ENCODE assay signal across 1 cellular context in the genomic region with DNA sequence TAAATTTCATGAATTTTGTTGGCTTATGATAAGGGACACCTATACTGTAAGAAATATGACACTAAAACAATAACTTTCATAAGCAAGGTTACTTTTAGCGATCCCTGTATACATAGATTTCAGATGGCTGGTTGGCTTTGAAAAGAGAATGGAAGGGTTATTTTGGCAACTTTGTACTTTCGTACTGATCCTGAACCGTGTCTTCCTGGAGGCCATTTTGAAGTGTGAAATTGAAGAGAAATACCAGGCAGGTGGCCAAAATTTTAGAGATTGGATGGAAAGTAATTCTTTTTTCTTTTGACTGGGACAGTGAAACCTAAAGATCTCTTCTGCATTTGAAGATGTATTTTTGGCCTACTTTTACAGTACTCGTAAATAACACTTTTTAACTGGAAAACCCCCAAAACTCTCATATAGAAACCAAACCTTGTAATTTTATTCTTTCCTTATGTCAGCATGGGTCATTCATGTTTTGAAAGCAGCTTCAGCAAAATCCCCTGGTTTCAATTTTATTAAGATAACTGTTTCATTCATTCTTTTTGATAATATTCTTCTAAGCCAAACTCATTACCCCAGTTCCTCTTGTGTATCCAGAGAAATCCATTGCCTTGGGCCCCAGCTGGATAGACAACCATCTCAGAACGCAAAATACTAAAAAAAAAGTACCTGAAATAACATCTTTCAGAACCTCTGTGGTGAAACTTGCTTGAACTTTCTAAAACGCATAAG.
TF ChIP-seq lines count a peak whose summit lies in the region.

No MANE protein-coding gene starts in this region.

TF ChIP-seq in GM12878, 131 proteins besides CTCF, POLR2A, EP300 and RAD21 (continues in another document):
- TF ChIP-seq LARP7 (IDR thresholded peaks at IDR 0.05) (no peak), ZZZ3 (IDR thresholded peaks at IDR 0.05; ENCODE audit: control insufficient read depth, insufficient read length, low read depth) (no peak), MTA2 (IDR thresholded peaks at IDR 0.05; ENCODE audit: low read depth) (peak; percentile 98), IKZF1 (conservative IDR thresholded peaks at IDR 0.05) (peak; percentile 88), MTA3 (IDR thresholded peaks at IDR 0.05; ENCODE audit: borderline replicate concordance, low read length) (peak; percentile 95), TCF3 (IDR thresholded peaks at IDR 0.05; ENCODE audit: borderline replicate concordance, insufficient read depth, low read depth, low read length) (peak; percentile 66; the same call in 1 of the 2 replicates), RFX5 (IDR thresholded peaks at IDR 0.05; ENCODE audit: low read depth, low read length) (no peak), MXI1 (IDR thresholded peaks at IDR 0.05; ENCODE audit: low read depth, low read length) (no peak), PAX5 (IDR thresholded peaks at IDR 0.05; ENCODE audit: borderline replicate concordance, low read depth, low read length) (peak; percentile 45; the same call in 1 of the 2 replicates), CREB1 (IDR thresholded peaks at IDR 0.05; ENCODE audit: low read depth) (peak; percentile 74; the same call in 1 of the 2 replicates), CHD1 (IDR thresholded peaks at IDR 0.05; ENCODE audit: low read depth, low read length) (no peak), TBL1XR1 (IDR thresholded peaks at IDR 0.05; ENCODE audit: low read depth, low read length) (no peak; the same call in 1 of the 2 replicates), PML (IDR thresholded peaks at IDR 0.05; ENCODE audit: low read length) (peak; percentile 81), POU2F2 (IDR thresholded peaks at IDR 0.05; ENCODE audit: borderline replicate concordance, low read depth, low read length) (no peak), SREBF1 (IDR thresholded peaks at IDR 0.05; ENCODE audit: low read length) (peak; percentile 66), NFYA (IDR thresholded peaks at IDR 0.05; ENCODE audit: borderline replicate concordance, low read depth, low read length) (no peak), NRF1 (conservative IDR thresholded peaks at IDR 0.05; ENCODE audit: low read depth, low read length) (no peak), JUNB (IDR thresholded peaks at IDR 0.05) (peak; percentile 99), BHLHE40 (IDR thresholded peaks at IDR 0.05; ENCODE audit: borderline replicate concordance in 1 of 2, low read depth in 2 of 2, low read length in 1 of 2) (peak; percentile 49 to 64; a peak in 2 of 4 replicates), SMARCA5 (IDR thresholded peaks at IDR 0.05) (no peak), ZNF274 (IDR thresholded peaks at IDR 0.05; ENCODE audit: insufficient read depth, insufficient read length) (no peak), SIN3A (IDR thresholded peaks at IDR 0.05; ENCODE audit: low read depth, low read length) (no peak), ZNF217 (IDR thresholded peaks at IDR 0.05) (peak; percentile 98), CBX5 (IDR thresholded peaks at IDR 0.05; ENCODE audit: low read depth) (peak; percentile 83; the same call in 1 of the 2 replicates), SREBF2 (IDR thresholded peaks at IDR 0.05; ENCODE audit: low read length) (no peak), SMAD5 (IDR thresholded peaks at IDR 0.05; ENCODE audit: low read depth) (no peak), GATAD2B (conservative IDR thresholded peaks at IDR 0.05; ENCODE audit: low read depth) (peak; percentile 33; the same call in 1 of the 2 replicates), TARDBP (IDR thresholded peaks at IDR 0.05; ENCODE audit: borderline replicate concordance) (no peak), MYB (IDR thresholded peaks at IDR 0.05; ENCODE audit: borderline replicate concordance, low read depth, low read length) (peak; percentile 68; the same call in 1 of the 2 replicates)
- TF ChIP-seq, protein P1, sequence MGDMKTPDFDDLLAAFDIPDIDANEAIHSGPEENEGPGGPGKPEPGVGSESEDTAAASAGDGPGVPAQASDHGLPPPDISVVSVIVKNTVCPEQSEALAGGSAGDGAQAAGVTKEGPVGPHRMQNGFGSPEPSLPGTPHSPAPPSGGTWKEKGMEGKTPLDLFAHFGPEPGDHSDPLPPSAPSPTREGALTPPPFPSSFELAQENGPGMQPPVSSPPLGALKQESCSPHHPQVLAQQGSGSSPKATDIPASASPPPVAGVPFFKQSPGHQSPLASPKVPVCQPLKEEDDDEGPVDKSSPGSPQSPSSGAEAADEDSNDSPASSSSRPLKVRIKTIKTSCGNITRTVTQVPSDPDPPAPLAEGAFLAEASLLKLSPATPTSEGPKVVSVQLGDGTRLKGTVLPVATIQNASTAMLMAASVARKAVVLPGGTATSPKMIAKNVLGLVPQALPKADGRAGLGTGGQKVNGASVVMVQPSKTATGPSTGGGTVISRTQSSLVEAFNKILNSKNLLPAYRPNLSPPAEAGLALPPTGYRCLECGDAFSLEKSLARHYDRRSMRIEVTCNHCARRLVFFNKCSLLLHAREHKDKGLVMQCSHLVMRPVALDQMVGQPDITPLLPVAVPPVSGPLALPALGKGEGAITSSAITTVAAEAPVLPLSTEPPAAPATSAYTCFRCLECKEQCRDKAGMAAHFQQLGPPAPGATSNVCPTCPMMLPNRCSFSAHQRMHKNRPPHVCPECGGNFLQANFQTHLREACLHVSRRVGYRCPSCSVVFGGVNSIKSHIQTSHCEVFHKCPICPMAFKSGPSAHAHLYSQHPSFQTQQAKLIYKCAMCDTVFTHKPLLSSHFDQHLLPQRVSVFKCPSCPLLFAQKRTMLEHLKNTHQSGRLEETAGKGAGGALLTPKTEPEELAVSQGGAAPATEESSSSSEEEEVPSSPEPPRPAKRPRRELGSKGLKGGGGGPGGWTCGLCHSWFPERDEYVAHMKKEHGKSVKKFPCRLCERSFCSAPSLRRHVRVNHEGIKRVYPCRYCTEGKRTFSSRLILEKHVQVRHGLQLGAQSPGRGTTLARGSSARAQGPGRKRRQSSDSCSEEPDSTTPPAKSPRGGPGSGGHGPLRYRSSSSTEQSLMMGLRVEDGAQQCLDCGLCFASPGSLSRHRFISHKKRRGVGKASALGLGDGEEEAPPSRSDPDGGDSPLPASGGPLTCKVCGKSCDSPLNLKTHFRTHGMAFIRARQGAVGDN (IDR thresholded peaks at IDR 0.05), result no peak
- TF ChIP-seq, protein P2, sequence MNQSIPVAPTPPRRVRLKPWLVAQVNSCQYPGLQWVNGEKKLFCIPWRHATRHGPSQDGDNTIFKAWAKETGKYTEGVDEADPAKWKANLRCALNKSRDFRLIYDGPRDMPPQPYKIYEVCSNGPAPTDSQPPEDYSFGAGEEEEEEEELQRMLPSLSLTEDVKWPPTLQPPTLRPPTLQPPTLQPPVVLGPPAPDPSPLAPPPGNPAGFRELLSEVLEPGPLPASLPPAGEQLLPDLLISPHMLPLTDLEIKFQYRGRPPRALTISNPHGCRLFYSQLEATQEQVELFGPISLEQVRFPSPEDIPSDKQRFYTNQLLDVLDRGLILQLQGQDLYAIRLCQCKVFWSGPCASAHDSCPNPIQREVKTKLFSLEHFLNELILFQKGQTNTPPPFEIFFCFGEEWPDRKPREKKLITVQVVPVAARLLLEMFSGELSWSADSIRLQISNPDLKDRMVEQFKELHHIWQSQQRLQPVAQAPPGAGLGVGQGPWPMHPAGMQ (IDR thresholded peaks at IDR 0.05; ENCODE audit: borderline replicate concordance), result no peak
- TF ChIP-seq, protein P3, sequence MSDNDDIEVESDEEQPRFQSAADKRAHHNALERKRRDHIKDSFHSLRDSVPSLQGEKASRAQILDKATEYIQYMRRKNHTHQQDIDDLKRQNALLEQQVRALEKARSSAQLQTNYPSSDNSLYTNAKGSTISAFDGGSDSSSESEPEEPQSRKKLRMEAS (IDR thresholded peaks at IDR 0.05; ENCODE audit: low read depth, low read length), result no peak
- TF ChIP-seq, protein P4, sequence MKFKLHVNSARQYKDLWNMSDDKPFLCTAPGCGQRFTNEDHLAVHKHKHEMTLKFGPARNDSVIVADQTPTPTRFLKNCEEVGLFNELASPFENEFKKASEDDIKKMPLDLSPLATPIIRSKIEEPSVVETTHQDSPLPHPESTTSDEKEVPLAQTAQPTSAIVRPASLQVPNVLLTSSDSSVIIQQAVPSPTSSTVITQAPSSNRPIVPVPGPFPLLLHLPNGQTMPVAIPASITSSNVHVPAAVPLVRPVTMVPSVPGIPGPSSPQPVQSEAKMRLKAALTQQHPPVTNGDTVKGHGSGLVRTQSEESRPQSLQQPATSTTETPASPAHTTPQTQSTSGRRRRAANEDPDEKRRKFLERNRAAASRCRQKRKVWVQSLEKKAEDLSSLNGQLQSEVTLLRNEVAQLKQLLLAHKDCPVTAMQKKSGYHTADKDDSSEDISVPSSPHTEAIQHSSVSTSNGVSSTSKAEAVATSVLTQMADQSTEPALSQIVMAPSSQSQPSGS (IDR thresholded peaks at IDR 0.05; ENCODE audit: low read length), result peak; percentile 97
- TF ChIP-seq, protein P5, sequence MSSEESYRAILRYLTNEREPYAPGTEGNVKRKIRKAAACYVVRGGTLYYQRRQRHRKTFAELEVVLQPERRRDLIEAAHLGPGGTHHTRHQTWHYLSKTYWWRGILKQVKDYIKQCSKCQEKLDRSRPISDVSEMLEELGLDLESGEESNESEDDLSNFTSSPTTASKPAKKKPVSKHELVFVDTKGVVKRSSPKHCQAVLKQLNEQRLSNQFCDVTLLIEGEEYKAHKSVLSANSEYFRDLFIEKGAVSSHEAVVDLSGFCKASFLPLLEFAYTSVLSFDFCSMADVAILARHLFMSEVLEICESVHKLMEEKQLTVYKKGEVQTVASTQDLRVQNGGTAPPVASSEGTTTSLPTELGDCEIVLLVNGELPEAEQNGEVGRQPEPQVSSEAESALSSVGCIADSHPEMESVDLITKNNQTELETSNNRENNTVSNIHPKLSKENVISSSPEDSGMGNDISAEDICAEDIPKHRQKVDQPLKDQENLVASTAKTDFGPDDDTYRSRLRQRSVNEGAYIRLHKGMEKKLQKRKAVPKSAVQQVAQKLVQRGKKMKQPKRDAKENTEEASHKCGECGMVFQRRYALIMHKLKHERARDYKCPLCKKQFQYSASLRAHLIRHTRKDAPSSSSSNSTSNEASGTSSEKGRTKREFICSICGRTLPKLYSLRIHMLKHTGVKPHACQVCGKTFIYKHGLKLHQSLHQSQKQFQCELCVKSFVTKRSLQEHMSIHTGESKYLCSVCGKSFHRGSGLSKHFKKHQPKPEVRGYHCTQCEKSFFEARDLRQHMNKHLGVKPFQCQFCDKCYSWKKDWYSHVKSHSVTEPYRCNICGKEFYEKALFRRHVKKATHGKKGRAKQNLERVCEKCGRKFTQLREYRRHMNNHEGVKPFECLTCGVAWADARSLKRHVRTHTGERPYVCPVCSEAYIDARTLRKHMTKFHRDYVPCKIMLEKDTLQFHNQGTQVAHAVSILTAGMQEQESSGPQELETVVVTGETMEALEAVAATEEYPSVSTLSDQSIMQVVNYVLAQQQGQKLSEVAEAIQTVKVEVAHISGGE (CRISPR knock-in tag; IDR thresholded peaks at IDR 0.05), result no peak
- TF ChIP-seq, protein P6, sequence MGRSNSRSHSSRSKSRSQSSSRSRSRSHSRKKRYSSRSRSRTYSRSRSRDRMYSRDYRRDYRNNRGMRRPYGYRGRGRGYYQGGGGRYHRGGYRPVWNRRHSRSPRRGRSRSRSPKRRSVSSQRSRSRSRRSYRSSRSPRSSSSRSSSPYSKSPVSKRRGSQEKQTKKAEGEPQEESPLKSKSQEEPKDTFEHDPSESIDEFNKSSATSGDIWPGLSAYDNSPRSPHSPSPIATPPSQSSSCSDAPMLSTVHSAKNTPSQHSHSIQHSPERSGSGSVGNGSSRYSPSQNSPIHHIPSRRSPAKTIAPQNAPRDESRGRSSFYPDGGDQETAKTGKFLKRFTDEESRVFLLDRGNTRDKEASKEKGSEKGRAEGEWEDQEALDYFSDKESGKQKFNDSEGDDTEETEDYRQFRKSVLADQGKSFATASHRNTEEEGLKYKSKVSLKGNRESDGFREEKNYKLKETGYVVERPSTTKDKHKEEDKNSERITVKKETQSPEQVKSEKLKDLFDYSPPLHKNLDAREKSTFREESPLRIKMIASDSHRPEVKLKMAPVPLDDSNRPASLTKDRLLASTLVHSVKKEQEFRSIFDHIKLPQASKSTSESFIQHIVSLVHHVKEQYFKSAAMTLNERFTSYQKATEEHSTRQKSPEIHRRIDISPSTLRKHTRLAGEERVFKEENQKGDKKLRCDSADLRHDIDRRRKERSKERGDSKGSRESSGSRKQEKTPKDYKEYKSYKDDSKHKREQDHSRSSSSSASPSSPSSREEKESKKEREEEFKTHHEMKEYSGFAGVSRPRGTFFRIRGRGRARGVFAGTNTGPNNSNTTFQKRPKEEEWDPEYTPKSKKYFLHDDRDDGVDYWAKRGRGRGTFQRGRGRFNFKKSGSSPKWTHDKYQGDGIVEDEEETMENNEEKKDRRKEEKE (IDR thresholded peaks at IDR 0.05), result no peak
- TF ChIP-seq, protein P7, sequence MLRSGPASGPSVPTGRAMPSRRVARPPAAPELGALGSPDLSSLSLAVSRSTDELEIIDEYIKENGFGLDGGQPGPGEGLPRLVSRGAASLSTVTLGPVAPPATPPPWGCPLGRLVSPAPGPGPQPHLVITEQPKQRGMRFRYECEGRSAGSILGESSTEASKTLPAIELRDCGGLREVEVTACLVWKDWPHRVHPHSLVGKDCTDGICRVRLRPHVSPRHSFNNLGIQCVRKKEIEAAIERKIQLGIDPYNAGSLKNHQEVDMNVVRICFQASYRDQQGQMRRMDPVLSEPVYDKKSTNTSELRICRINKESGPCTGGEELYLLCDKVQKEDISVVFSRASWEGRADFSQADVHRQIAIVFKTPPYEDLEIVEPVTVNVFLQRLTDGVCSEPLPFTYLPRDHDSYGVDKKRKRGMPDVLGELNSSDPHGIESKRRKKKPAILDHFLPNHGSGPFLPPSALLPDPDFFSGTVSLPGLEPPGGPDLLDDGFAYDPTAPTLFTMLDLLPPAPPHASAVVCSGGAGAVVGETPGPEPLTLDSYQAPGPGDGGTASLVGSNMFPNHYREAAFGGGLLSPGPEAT (IDR thresholded peaks at IDR 0.05; ENCODE audit: low read depth), result peak; percentile 100
- TF ChIP-seq, protein P8, sequence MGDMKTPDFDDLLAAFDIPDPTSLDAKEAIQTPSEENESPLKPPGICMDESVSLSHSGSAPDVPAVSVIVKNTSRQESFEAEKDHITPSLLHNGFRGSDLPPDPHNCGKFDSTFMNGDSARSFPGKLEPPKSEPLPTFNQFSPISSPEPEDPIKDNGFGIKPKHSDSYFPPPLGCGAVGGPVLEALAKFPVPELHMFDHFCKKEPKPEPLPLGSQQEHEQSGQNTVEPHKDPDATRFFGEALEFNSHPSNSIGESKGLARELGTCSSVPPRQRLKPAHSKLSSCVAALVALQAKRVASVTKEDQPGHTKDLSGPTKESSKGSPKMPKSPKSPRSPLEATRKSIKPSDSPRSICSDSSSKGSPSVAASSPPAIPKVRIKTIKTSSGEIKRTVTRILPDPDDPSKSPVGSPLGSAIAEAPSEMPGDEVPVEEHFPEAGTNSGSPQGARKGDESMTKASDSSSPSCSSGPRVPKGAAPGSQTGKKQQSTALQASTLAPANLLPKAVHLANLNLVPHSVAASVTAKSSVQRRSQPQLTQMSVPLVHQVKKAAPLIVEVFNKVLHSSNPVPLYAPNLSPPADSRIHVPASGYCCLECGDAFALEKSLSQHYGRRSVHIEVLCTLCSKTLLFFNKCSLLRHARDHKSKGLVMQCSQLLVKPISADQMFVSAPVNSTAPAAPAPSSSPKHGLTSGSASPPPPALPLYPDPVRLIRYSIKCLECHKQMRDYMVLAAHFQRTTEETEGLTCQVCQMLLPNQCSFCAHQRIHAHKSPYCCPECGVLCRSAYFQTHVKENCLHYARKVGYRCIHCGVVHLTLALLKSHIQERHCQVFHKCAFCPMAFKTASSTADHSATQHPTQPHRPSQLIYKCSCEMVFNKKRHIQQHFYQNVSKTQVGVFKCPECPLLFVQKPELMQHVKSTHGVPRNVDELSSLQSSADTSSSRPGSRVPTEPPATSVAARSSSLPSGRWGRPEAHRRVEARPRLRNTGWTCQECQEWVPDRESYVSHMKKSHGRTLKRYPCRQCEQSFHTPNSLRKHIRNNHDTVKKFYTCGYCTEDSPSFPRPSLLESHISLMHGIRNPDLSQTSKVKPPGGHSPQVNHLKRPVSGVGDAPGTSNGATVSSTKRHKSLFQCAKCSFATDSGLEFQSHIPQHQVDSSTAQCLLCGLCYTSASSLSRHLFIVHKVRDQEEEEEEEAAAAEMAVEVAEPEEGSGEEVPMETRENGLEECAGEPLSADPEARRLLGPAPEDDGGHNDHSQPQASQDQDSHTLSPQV (IDR thresholded peaks at IDR 0.05), result peak; percentile 89; the same call in 1 of the 2 replicates
